ENCODE assay signal across 25 cellular contexts in the genomic region with DNA sequence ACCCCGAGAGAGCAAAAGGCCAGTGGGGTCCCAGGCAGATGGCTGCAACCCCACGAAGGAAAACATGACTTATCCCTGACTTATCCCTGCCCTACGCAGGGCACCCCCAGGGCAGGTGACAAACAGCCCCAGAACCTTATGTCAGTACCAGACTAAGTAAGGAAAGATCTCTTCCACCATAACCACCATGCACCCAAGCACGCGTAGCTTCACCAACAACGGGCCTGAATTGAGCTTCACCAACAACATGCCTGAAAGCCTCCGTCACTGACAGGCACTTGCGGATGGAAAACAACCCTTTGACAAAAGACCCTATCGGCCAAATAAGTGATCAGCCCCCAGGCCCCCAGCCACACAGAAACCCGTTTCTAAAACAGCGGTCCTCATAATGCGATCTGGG. TPM values are rescaled to one million over a fixed set of nuclear protein-coding genes. Genes with fewer than 3 reads are reported as not detected.
DNase-seq lines count a peak whose midpoint lies in the region; ATAC-seq and TF ChIP-seq lines count a peak whose summit lies in the region.
"Had no signal": no experiment of that assay in that cellular context is flagged by ENCODE, and none has a peak within 500 bp of the region (broad histone marks: within the 10 kb centered on the region; RNA-seq: fewer than 3 reads in every experiment).

No MANE protein-coding gene starts in this region.

- H3K9me3 Mint-ChIP-seq in activated CD4-positive, alpha-beta memory T cell treated with anti-CD3 and anti-CD28 coated beads, Interleukin-2, amount 10 ng/mL, durations not matched to agents 7 days and 5 days = peaks cover 1% of the 10 kb centered on the region
- no peaks in the 10 kb centered on the region for H3K9me3 Mint-ChIP-seq in activated CD4-positive, alpha-beta memory T cell treated with anti-CD3 and anti-CD28 coated beads for 36 hours
- H3K9me3 Mint-ChIP-seq in activated T-helper 17 cell treated with anti-CD3 and anti-CD28 coated beads, Interleukin-2, amount 50 U/mL, for 72 hours = no peaks in the 10 kb centered on the region
- H3K9me3 Mint-ChIP-seq in naive thymus-derived CD8-positive, alpha-beta T cell = no peaks in the 10 kb centered on the region
- H3K9me3 Mint-ChIP-seq: activated T-helper 2 cell treated with anti-CD3 and anti-CD28 coated beads, Interferon-gamma antibody, Interleukin-2, Interleukin-4, amounts not matched to agents 10 μg/mL and 5 μg/mL and 100 μg/mL, durations not matched to agents 14 hours and 24 hours and 36 hours; CD4-positive, alpha-beta T cell had no signal

- H3K4me1 Mint-ChIP-seq in activated CD4-positive, alpha-beta memory T cell treated with anti-CD3 and anti-CD28 coated beads, Interleukin-2, amount 10 ng/mL, durations not matched to agents 7 days and 5 days = peaks cover 25% of the 10 kb centered on the region
- peaks cover 20% of the 10 kb centered on the region for H3K4me1 Mint-ChIP-seq in activated CD4-positive, alpha-beta memory T cell treated with anti-CD3 and anti-CD28 coated beads for 36 hours (ENCODE audit: low read depth)
- peaks cover 36% of the 10 kb centered on the region for H3K4me1 Mint-ChIP-seq in activated T-helper 17 cell treated with anti-CD3 and anti-CD28 coated beads, Interleukin-2, amount 50 U/mL, for 72 hours
- H3K4me1 Mint-ChIP-seq in naive thymus-derived CD8-positive, alpha-beta T cell = peaks cover 19 to 46% (median 26%) of the 10 kb centered on the region in 4 donors

- H3K4me1 ChIP-seq in spleen (peaks cover 11 to 36% (median 23%) of the 10 kb centered on the region in 6 donors), stomach (peaks cover 0 to 26% (median 8%) of the 10 kb centered on the region in 4 donors)

- H3K4me3 ChIP-seq in spleen (no peak overlapping the region), stomach (no peak overlapping the region)
- H3K4me3 ChIP-seq: gastroesophageal sphincter, hepatocyte, MG63 had no signal

- CTCF ChIA-PET in activated CD4-positive, alpha-beta memory T cell treated with anti-CD3 and anti-CD28 coated beads, Interleukin-2, amount 10 ng/mL, durations not matched to agents 7 days and 5 days (lab: Charles Lee) = no interaction called here
- CTCF ChIA-PET in activated CD4-positive, alpha-beta memory T cell treated with anti-CD3 and anti-CD28 coated beads for 36 hours (lab: Charles Lee) = no interaction called here

- H3K36me3 ChIP-seq in spleen (peaks cover 0 to 2% (median 0%) of the 10 kb centered on the region in 6 donors), stomach (peaks cover 0 to 12% (median 2%) of the 10 kb centered on the region in 4 donors)
- H3K36me3 ChIP-seq: brain microvascular endothelial cell, MG63 had no signal

- no peaks in the 10 kb centered on the region for H3K9me3 ChIP-seq in spleen
- H3K9me3 ChIP-seq in stomach = no peaks in the 10 kb centered on the region
- H3K9me3 ChIP-seq: gastroesophageal sphincter, MG63 had no signal

- H3K27ac ChIP-seq in spleen = no peak overlapping the region
- H3K27ac ChIP-seq in stomach = no peak overlapping the region
- H3K27ac ChIP-seq: brain microvascular endothelial cell, gastroesophageal sphincter, hepatocyte, KMS-11 had no signal

- H3K36me3 Mint-ChIP-seq in activated CD4-positive, alpha-beta memory T cell treated with anti-CD3 and anti-CD28 coated beads, Interleukin-2, amount 10 ng/mL, durations not matched to agents 7 days and 5 days (ENCODE audit: low read depth) = peaks cover 7% of the 10 kb centered on the region
- peaks cover 2% of the 10 kb centered on the region for H3K36me3 Mint-ChIP-seq in activated CD4-positive, alpha-beta memory T cell treated with anti-CD3 and anti-CD28 coated beads for 36 hours
- no peaks in the 10 kb centered on the region for H3K36me3 Mint-ChIP-seq in activated T-helper 17 cell treated with anti-CD3 and anti-CD28 coated beads, Interleukin-2, amount 50 U/mL, for 72 hours (ENCODE audit: low read depth)
- H3K36me3 Mint-ChIP-seq in naive thymus-derived CD8-positive, alpha-beta T cell = no peaks in the 10 kb centered on the region

- no peak for DNase-seq in activated CD4-positive, alpha-beta memory T cell treated with anti-CD3 and anti-CD28 coated beads, Interleukin-2, amount 10 ng/mL, durations not matched to agents 7 days and 5 days
- DNase-seq in activated CD4-positive, alpha-beta memory T cell treated with anti-CD3 and anti-CD28 coated beads for 36 hours = no peak
- no peak for DNase-seq in naive thymus-derived CD8-positive, alpha-beta T cell
- DNase-seq in spleen = peak; percentile 47
- DNase-seq in G401 (ENCODE audit: low spot score) = no peak
- no peak for DNase-seq in stomach
- DNase-seq: activated CD4-positive, alpha-beta T cell treated with anti-CD3 and anti-CD28 coated beads, Interleukin-2, amount 50 U/mL, for 48 hours; activated naive CD4-positive, alpha-beta T cell treated with anti-CD3 and anti-CD28 coated beads, Interleukin-2, amount 50 U/mL, for 16 hours; brain microvascular endothelial cell; CD4-positive, alpha-beta T cell; left cardiac atrium; mammary epithelial cell; MG63; NCI-H2029; NCI-H526; OCI-M1; retina; small intestine; stimulated activated naive CD4-positive, alpha-beta T cell had no signal

- no peak overlapping the region for H3K4me3 Mint-ChIP-seq in activated CD4-positive, alpha-beta memory T cell treated with anti-CD3 and anti-CD28 coated beads, Interleukin-2, amount 10 ng/mL, durations not matched to agents 7 days and 5 days
- H3K4me3 Mint-ChIP-seq in activated CD4-positive, alpha-beta memory T cell treated with anti-CD3 and anti-CD28 coated beads for 36 hours = no peak overlapping the region
- H3K4me3 Mint-ChIP-seq in activated T-helper 17 cell treated with anti-CD3 and anti-CD28 coated beads, Interleukin-2, amount 50 U/mL, for 72 hours = no peak overlapping the region
- H3K4me3 Mint-ChIP-seq in naive thymus-derived CD8-positive, alpha-beta T cell = no peak overlapping the region
- H3K4me3 Mint-ChIP-seq: CD4-positive, alpha-beta T cell had no signal

- H3K27me3 Mint-ChIP-seq in activated CD4-positive, alpha-beta memory T cell treated with anti-CD3 and anti-CD28 coated beads, Interleukin-2, amount 10 ng/mL, durations not matched to agents 7 days and 5 days = no peaks in the 10 kb centered on the region
- H3K27me3 Mint-ChIP-seq in activated CD4-positive, alpha-beta memory T cell treated with anti-CD3 and anti-CD28 coated beads for 36 hours = no peaks in the 10 kb centered on the region
- no peaks in the 10 kb centered on the region for H3K27me3 Mint-ChIP-seq in activated T-helper 17 cell treated with anti-CD3 and anti-CD28 coated beads, Interleukin-2, amount 50 U/mL, for 72 hours
- no peaks in the 10 kb centered on the region for H3K27me3 Mint-ChIP-seq in naive thymus-derived CD8-positive, alpha-beta T cell
- H3K27me3 Mint-ChIP-seq: CD4-positive, alpha-beta T cell had no signal

- no peak for TF ChIP-seq EP300 in stomach (IDR thresholded peaks at IDR 0.05)

- no peak for TF ChIP-seq POLR2A in spleen (IDR thresholded peaks at IDR 0.05)
- TF ChIP-seq POLR2A in stomach (IDR thresholded peaks at IDR 0.05) = no peak

- in situ Hi-C loops in G401 (cut with HindIII; ENCODE audit: low sequenced_read_pairs) = no loop called here

- H3K27ac Mint-ChIP-seq in activated CD4-positive, alpha-beta memory T cell treated with anti-CD3 and anti-CD28 coated beads, Interleukin-2, amount 10 ng/mL, durations not matched to agents 7 days and 5 days = peak overlapping the region; percentile 6
- H3K27ac Mint-ChIP-seq in activated CD4-positive, alpha-beta memory T cell treated with anti-CD3 and anti-CD28 coated beads for 36 hours = no peak overlapping the region
- H3K27ac Mint-ChIP-seq in activated T-helper 17 cell treated with anti-CD3 and anti-CD28 coated beads, Interleukin-2, amount 50 U/mL, for 72 hours = peak overlapping the region; percentile 0
- H3K27ac Mint-ChIP-seq in naive thymus-derived CD8-positive, alpha-beta T cell = peak overlapping the region in 8 of 10 donors; percentile 16 to 97 (median 52)
- H3K27ac Mint-ChIP-seq: activated T-helper 2 cell treated with anti-CD3 and anti-CD28 coated beads, Interferon-gamma antibody, Interleukin-2, Interleukin-4, amounts not matched to agents 10 μg/mL and 5 μg/mL and 100 μg/mL, durations not matched to agents 14 hours and 24 hours and 36 hours; CD4-positive, alpha-beta T cell had no signal

- intact Hi-C loops in activated CD4-positive, alpha-beta memory T cell treated with anti-CD3 and anti-CD28 coated beads for 36 hours (cut with micrococcal nuclease) = no loop called here
- intact Hi-C loops in spleen (cut with DNase I; ENCODE audit: low total_unique reads) (no loop called here), stomach (cut with DNase I; ENCODE audit: low total_unique reads) (no loop called here)

- POLR2A ChIA-PET in activated CD4-positive, alpha-beta memory T cell treated with anti-CD3 and anti-CD28 coated beads, Interleukin-2, amount 10 ng/mL, durations not matched to agents 7 days and 5 days (lab: Charles Lee) = no interaction called here
- POLR2A ChIA-PET in activated CD4-positive, alpha-beta memory T cell treated with anti-CD3 and anti-CD28 coated beads for 36 hours (lab: Charles Lee) = no interaction called here
- POLR2A ChIA-PET in naive thymus-derived CD8-positive, alpha-beta T cell (lab: Charles Lee) = no interaction called here

- no peaks in the 10 kb centered on the region for H3K27me3 ChIP-seq in spleen (replicated peaks in 1 of 7)
- no peaks in the 10 kb centered on the region for H3K27me3 ChIP-seq in stomach
- H3K27me3 ChIP-seq: brain microvascular endothelial cell, gastroesophageal sphincter, hepatocyte, MG63 had no signal

- no peak for TF ChIP-seq CTCF in spleen (IDR thresholded peaks at IDR 0.05 in 8 of 11, conservative IDR thresholded peaks at IDR 0.05 in 3 of 11)
- no peak for TF ChIP-seq CTCF in stomach (IDR thresholded peaks at IDR 0.05)

- ATAC-seq in activated T-helper 17 cell treated with anti-CD3 and anti-CD28 coated beads, Interleukin-2, amount 50 U/mL, for 72 hours (replicated peaks) = no peak
- ATAC-seq in naive thymus-derived CD8-positive, alpha-beta T cell = no peak
- ATAC-seq in GM21786 (IDR thresholded peaks at IDR 0.05; ENCODE audit: unreplicated experiment) = no peak
- ATAC-seq: gastroesophageal sphincter, left cardiac atrium had no signal

- WGBS in spleen, 5 donors = 90 to 96% (median 94%) methylated on average over 12 of the region's 12 CpGs
- 86 to 98% (median 95%) methylated on average over 12 of the region's 12 CpGs for WGBS in stomach, 5 donors

RNA-seq across cellular contexts. Expression of a gene that starts 34.1 kb away (rescaled TPM):
- total RNA-seq in activated CD4-positive, alpha-beta memory T cell treated with anti-CD3 and anti-CD28 coated beads, Interleukin-2, amount 10 ng/mL, durations not matched to agents 7 days and 5 days = 10 to 100 TPM; 64.8 to 67.4 TPM
- total RNA-seq in activated CD4-positive, alpha-beta memory T cell treated with anti-CD3 and anti-CD28 coated beads for 36 hours = 10 to 100 TPM; 30.0 to 35.8 TPM
- 10 to 100 TPM; 34.3 to 52.9 TPM for total RNA-seq in activated T-helper 17 cell treated with anti-CD3 and anti-CD28 coated beads, Interleukin-2, amount 50 U/mL, for 72 hours
- total RNA-seq in naive thymus-derived CD8-positive, alpha-beta T cell = 10 to 100 TPM; 31.7 to 37.3 TPM
- polyA plus RNA-seq in naive thymus-derived CD8-positive, alpha-beta T cell = 10 to 100 TPM in 1 of 3 donors, 1 to 10 TPM in 2; 2.8 to 10.1 (median 8.0) TPM
- total RNA-seq in spleen (100 to 1,000 TPM in 2 of 7 donors, 10 to 100 TPM in 5; 58.0 to 122 (median 79.4) TPM), stomach (10 to 100 TPM; 22.8 to 98.8 (median 28.1) TPM)
- polyA plus RNA-seq in spleen (10 to 100 TPM in 1 of 3 donors, 1 to 10 TPM in 2; 3.2 to 10.1 (median 3.8) TPM), stomach (1 to 10 TPM; 1.7 to 3.7 (median 3.6) TPM)
- 4.5 and 7.7 TPM in 2 replicates for total RNA-seq in G401 (2014; rRNA removed; shearing (Covaris generic))
